Comparison of ENCODE assay signal across 7 cellular contexts in the genomic region with DNA sequence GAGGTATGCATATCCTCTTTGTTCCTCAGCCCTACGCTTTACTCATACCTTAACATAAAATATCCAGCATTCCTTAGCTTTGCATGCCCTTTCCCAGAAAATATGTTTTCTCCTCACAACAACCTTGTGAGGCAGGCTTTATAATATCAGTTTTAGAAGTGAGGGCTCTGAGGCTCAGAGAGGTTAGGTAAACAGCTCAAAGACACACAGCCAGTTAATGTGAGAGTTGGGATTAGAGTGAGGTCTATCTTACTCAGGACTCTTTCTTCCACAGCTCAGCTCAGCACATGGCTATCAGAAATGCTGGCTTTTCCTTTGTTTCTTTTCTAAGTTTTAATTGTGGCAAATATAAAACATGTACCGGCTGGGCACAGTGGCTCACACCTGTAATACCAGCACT.
"Had no signal": no experiment of that assay in that cellular context is flagged by ENCODE, and none has a peak within 500 bp of the region (broad histone marks: within the 10 kb centered on the region; RNA-seq: fewer than 3 reads in every experiment).

No MANE protein-coding gene starts in this region.

- DNase-seq: IMR-90, KBM-7, KG1 had no signal

- H3K4me1 Mint-ChIP-seq: IgD-negative memory B cell had no signal

- FAIRE-seq: HTR-8/SVneo had no signal

- H3K4me2 ChIP-seq: KMS-11 had no signal

- H3K27ac ChIP-seq: HL-60, KMS-11 had no signal

- H3K9ac ChIP-seq: KMS-11 had no signal

- H3K4me3 Mint-ChIP-seq: IgD-negative memory B cell had no signal

- H3K27ac Mint-ChIP-seq: IgD-negative memory B cell had no signal
